In the genomic region with DNA sequence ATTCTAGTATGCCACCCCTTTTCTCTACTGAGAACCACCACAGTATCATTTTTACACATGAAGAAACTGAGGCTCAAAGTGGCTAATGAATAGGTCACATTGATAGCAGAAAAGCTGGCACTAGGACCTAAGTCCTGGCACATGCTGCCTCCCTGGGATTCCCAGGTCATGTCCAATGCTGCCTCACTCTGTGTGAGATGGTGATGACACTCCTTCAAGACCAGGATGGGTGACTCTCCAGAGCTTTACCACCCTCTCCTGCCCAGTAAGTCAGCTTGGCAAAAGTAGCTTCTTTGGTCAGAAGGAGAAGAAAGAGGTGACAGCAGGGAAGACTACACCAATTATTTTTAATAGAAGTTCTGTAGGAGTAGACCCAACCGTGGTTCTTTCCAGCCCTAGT, we compare ENCODE assay signal across 1 cellular context.
TF ChIP-seq lines count a peak whose summit lies in the region.

No MANE protein-coding gene starts in this region.

TF ChIP-seq in K562, 482 proteins besides CTCF, POLR2A, EP300 and RAD21:
- TF ChIP-seq RAD51 (IDR thresholded peaks at IDR 0.05; ENCODE audit: borderline replicate concordance, low read depth) (no peak), FOSL1 (tag; conservative IDR thresholded peaks at IDR 0.05) (no peak), FOXM1 (IDR thresholded peaks at IDR 0.05; ENCODE audit: low read depth) (no peak), FOXM1 (CRISPR knock-in tag; IDR thresholded peaks at IDR 0.05; ENCODE audit: low read depth) (no peak), SMAD1 (IDR thresholded peaks at IDR 0.05; ENCODE audit: low read depth, low read length, partially characterized antibody) (no peak), ARID3A (IDR thresholded peaks at IDR 0.05; ENCODE audit: borderline replicate concordance, low read depth, low read length) (no peak), CBX8 (IDR thresholded peaks at IDR 0.05; ENCODE audit: borderline replicate concordance, extremely low read depth, low read depth, low read length, poor library complexity, severe bottlenecking) (no peak), ZNF133 (CRISPR knock-in tag; IDR thresholded peaks at IDR 0.05) (no peak), CHCHD3 (CRISPR knock-in tag; IDR thresholded peaks at IDR 0.05) (no peak), ATF7 (IDR thresholded peaks at IDR 0.05) (no peak), ZNF239 (CRISPR knock-in tag; IDR thresholded peaks at IDR 0.05) (no peak), ZNF764 (CRISPR knock-in tag; IDR thresholded peaks at IDR 0.05; ENCODE audit: low read depth) (no peak), ARHGAP35 (IDR thresholded peaks at IDR 0.05; ENCODE audit: partially characterized antibody) (no peak)
- TF ChIP-seq, protein P1, sequence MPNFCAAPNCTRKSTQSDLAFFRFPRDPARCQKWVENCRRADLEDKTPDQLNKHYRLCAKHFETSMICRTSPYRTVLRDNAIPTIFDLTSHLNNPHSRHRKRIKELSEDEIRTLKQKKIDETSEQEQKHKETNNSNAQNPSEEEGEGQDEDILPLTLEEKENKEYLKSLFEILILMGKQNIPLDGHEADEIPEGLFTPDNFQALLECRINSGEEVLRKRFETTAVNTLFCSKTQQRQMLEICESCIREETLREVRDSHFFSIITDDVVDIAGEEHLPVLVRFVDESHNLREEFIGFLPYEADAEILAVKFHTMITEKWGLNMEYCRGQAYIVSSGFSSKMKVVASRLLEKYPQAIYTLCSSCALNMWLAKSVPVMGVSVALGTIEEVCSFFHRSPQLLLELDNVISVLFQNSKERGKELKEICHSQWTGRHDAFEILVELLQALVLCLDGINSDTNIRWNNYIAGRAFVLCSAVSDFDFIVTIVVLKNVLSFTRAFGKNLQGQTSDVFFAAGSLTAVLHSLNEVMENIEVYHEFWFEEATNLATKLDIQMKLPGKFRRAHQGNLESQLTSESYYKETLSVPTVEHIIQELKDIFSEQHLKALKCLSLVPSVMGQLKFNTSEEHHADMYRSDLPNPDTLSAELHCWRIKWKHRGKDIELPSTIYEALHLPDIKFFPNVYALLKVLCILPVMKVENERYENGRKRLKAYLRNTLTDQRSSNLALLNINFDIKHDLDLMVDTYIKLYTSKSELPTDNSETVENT (CRISPR knock-in tag; IDR thresholded peaks at IDR 0.05) = no peak
- TF ChIP-seq, protein P2, sequence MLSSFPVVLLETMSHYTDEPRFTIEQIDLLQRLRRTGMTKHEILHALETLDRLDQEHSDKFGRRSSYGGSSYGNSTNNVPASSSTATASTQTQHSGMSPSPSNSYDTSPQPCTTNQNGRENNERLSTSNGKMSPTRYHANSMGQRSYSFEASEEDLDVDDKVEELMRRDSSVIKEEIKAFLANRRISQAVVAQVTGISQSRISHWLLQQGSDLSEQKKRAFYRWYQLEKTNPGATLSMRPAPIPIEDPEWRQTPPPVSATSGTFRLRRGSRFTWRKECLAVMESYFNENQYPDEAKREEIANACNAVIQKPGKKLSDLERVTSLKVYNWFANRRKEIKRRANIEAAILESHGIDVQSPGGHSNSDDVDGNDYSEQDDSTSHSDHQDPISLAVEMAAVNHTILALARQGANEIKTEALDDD (IDR thresholded peaks at IDR 0.05) = no peak
